ENCODE assay signal across 9 cellular contexts in the genomic region with DNA sequence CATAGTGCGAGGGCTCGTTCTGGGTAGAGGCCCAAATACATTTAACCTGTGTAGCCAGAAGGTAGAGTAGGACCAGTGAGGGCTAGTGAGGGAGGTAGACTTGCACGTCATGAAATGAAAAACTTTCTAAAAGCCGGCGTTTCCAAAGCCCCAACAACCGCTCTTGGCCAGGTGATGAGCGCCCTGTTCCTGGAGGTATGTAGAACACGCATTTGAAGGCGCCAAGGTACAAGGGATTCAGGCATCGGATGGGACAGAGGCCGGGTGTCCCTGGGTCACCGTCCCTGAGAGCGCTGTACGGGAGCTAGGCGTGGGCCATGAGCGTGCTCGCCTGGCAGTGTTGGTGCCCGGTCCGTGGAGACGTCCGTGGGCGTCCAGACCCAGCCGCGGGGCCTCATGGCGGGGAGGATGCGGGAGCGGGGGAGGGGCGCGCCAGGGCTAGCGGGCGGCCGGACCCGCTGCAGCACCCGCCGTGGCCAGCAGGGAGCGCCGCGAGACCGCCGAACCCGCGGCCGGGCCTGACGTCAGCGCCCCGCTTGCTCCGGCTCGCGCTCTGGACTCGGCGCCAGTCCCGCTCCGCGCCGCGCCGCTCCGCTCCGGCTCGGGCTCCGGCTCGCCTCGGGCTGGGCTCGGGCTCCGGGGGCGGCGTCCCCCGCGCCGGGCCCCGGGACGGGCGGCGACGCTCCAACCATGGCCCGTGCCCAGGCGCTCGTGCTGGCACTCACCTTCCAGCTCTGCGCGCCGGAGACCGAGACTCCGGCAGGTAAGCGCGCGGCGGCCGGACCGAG. TPM values are rescaled to one million over a fixed set of nuclear protein-coding genes. Genes with fewer than 3 reads are reported as not detected.
DNase-seq lines count a peak whose midpoint lies in the region; ATAC-seq, FAIRE-seq and TF ChIP-seq lines count a peak whose summit lies in the region.
"Had no signal": no experiment of that assay in that cellular context is flagged by ENCODE, and none has a peak within 500 bp of the region (broad histone marks: within the 10 kb centered on the region; RNA-seq: fewer than 3 reads in every experiment).

A gene (plus strand): TSS at position 568 of the 788 bp plus-strand sequence. CDS start 123 bp downstream, at position 691.

- peak within 1 kb of the TSS; percentile 84 to 91 (median 87) for H3K4me3 Mint-ChIP-seq in CD4-positive, CD25-positive, alpha-beta regulatory T cell

- H3K9me3 ChIP-seq in CD4-positive, CD25-positive, alpha-beta regulatory T cell (ENCODE audit: control insufficient read depth in 2 of 2, low read length in 2 of 2) = no peaks in the 10 kb centered on the region
- no peaks in the 10 kb centered on the region for H3K9me3 ChIP-seq in pancreas
- H3K9me3 ChIP-seq in thyroid gland = no peaks in the 10 kb centered on the region

- peaks cover 17% of the 10 kb centered on the region for H3K27me3 ChIP-seq in CD4-positive, CD25-positive, alpha-beta regulatory T cell (ENCODE audit: control insufficient read depth, insufficient read depth, low read length)
- H3K27me3 ChIP-seq in pancreas = no peaks in the 10 kb centered on the region
- H3K27me3 ChIP-seq in thyroid gland = no peaks in the 10 kb centered on the region

- H3K36me3 ChIP-seq in CD4-positive, CD25-positive, alpha-beta regulatory T cell (ENCODE audit: control insufficient read depth, insufficient read depth, low read length) = no peaks in the 10 kb centered on the region
- no peaks in the 10 kb centered on the region for H3K36me3 ChIP-seq in pancreas
- H3K36me3 ChIP-seq in thyroid gland = no peaks in the 10 kb centered on the region

- intact Hi-C loops in Right ventricle myocardium superior (cut with DNase I) (loop anchor here (5.0 to 10.0 kb wide), 3 partner anchors 619 to 1471 kb away; no protein-coding TSS in a partner anchor), pancreas (cut with DNase I) (loop anchor here in 1 of 3 donors (5.0 to 10.0 kb wide), 2 partner anchors 1139 to 1476 kb away; no protein-coding TSS in a partner anchor), thyroid gland (cut with DNase I) (loop anchor here (5.0 to 10.0 kb wide), 3 partner anchors 869 to 1469 kb away; no protein-coding TSS in a partner anchor)

- H3K4me1 ChIP-seq in CD4-positive, CD25-positive, alpha-beta regulatory T cell (ENCODE audit: control insufficient read depth, insufficient read depth, low read length, poor library complexity, severe bottlenecking) = peaks cover 27% of the 10 kb centered on the region
- H3K4me1 ChIP-seq in pancreas (no peaks in the 10 kb centered on the region), thyroid gland (peaks cover 11 to 16% of the 10 kb centered on the region in 2 donors)

- peaks cover 6 to 26% (median 17%) of the 10 kb centered on the region in 4 donors for H3K4me1 Mint-ChIP-seq in CD4-positive, CD25-positive, alpha-beta regulatory T cell

- H3K4me3 ChIP-seq in CD4-positive, CD25-positive, alpha-beta regulatory T cell (ENCODE audit: low read depth, low read length) = peak within 1 kb of the TSS; percentile 64
- H3K4me3 ChIP-seq in pancreas (peak within 1 kb of the TSS; percentile 43 to 72 (median 62)), thyroid gland (replicated peaks in 1 of 3) (peak within 1 kb of the TSS; percentile 21 to 69 (median 54))

- TF ChIP-seq POLR2A in thyroid gland (IDR thresholded peaks at IDR 0.05) = peak in 1 of 2 donors; percentile 58

- DNase-seq in CD4-positive, CD25-positive, alpha-beta regulatory T cell = peak; percentile 62 to 77 (median 63)
- DNase-seq in KG1 (lab: John Stamatoyannopoulos, UW) (peak; percentile 20), SKM-1 (lab: John Stamatoyannopoulos, UW; ENCODE audit: unreplicated experiment) (peak; percentile 68), Right ventricle myocardium superior (peak; percentile 89), pancreas (peak; percentile 72 to 98 (median 89)), thyroid gland (peak; percentile 77 to 79)
- DNase-seq in activated naive CD4-positive, alpha-beta T cell treated with anti-CD3 and anti-CD28 coated beads, Interleukin-2, amount 50 U/mL, for 72 hours (ENCODE audit: low spot score in 2 of 2) = peak; percentile 84 to 93

- peaks cover 49% of the 10 kb centered on the region for H3K27me3 Mint-ChIP-seq in CD4-positive, CD25-positive, alpha-beta regulatory T cell

- peak; percentile 82 to 83 for ATAC-seq in CD4-positive, CD25-positive, alpha-beta regulatory T cell (ENCODE audit: low read depth in 2 of 2)
- peak; percentile 60 for ATAC-seq in GM19467 (IDR thresholded peaks at IDR 0.05; ENCODE audit: unreplicated experiment)
- peak; percentile 89 to 91 for ATAC-seq in activated naive CD4-positive, alpha-beta T cell treated with anti-CD3 and anti-CD28 coated beads, Interleukin-2, amount 50 U/mL, for 72 hours
- peak; percentile 84 for ATAC-seq in Right ventricle myocardium superior (ENCODE audit: poor library complexity)
- peak; percentile 84 to 88 (median 86) for ATAC-seq in pancreas

- 3 to 5% methylated on average over 60 to 89 of the region's 89 CpGs for WGBS in pancreas, 2 donors
- WGBS in thyroid gland, 2 donors = 19 to 23% methylated on average over 16 to 23 of the region's 89 CpGs

- TF ChIP-seq CTCF in pancreas (IDR thresholded peaks at IDR 0.05) (peak; percentile 70 to 74 (median 74)), thyroid gland (IDR thresholded peaks at IDR 0.05) (peak in 5 of 6 experiments; percentile 27 to 99 (median 97))

- H3K9me3 Mint-ChIP-seq in CD4-positive, CD25-positive, alpha-beta regulatory T cell = peaks cover 0 to 3% (median 0%) of the 10 kb centered on the region in 7 donors
- H3K9me3 Mint-ChIP-seq in activated naive CD4-positive, alpha-beta T cell treated with anti-CD3 and anti-CD28 coated beads, Interleukin-2, amount 50 U/mL, for 72 hours = no peaks in the 10 kb centered on the region

- no peak within 1 kb of the TSS for H3K27ac ChIP-seq in CD4-positive, CD25-positive, alpha-beta regulatory T cell (ENCODE audit: insufficient read depth, low read length, poor library complexity, severe bottlenecking)
- H3K27ac ChIP-seq in pancreas (peak within 1 kb of the TSS; percentile 31 to 58 (median 46)), thyroid gland (peak within 1 kb of the TSS in 1 of 3 donors; percentile 37)

- no peaks in the 10 kb centered on the region for H3K36me3 Mint-ChIP-seq in CD4-positive, CD25-positive, alpha-beta regulatory T cell
- H3K36me3 Mint-ChIP-seq in activated naive CD4-positive, alpha-beta T cell treated with anti-CD3 and anti-CD28 coated beads, Interleukin-2, amount 50 U/mL, for 72 hours = peaks cover 9% of the 10 kb centered on the region in 2 donors

- FAIRE-seq in pancreas (lab: Jason Lieb, UNC) = no peak
- FAIRE-seq: TTC549 had no signal

- H3K27ac Mint-ChIP-seq in CD4-positive, CD25-positive, alpha-beta regulatory T cell = peak within 1 kb of the TSS; percentile 42 to 91 (median 83)
- H3K27ac Mint-ChIP-seq in activated naive CD4-positive, alpha-beta T cell treated with anti-CD3 and anti-CD28 coated beads, Interleukin-2, amount 50 U/mL, for 72 hours = peak within 1 kb of the TSS in 1 of 2 donors; percentile 81

RNA-seq across cellular contexts. Expression of the gene that starts here (rescaled TPM):
- total RNA-seq in CD4-positive, CD25-positive, alpha-beta regulatory T cell = not detected
- polyA plus RNA-seq in CD4-positive, CD25-positive, alpha-beta regulatory T cell = not detected
- 1 to 10 TPM in 1 of 2 donors, not detected in 1; 2.0 TPM for total RNA-seq in activated naive CD4-positive, alpha-beta T cell treated with anti-CD3 and anti-CD28 coated beads, Interleukin-2, amount 50 U/mL, for 72 hours
- total RNA-seq in Right ventricle myocardium superior (22.1 TPM), pancreas (10 to 100 TPM; 12.3 to 20.9 (median 15.7) TPM), thyroid gland (10 to 100 TPM; 12.4 to 30.0 (median 17.9) TPM)
- polyA plus RNA-seq in pancreas = 10 to 100 TPM; 13.7 to 16.6 TPM

Comparison
In these comparisons a context has a peak if more than half of its experiments do, and no peak if none do; other contexts are left out.
1. RNA of the gene that starts here (polyA plus RNA-seq): 13.7 to 16.6 TPM in pancreas; not detected in CD4-positive, CD25-positive, alpha-beta regulatory T cell; every median in the first group is over 10 times any median in the second.
2. Peak in DNase-seq, ATAC-seq and H3K4me3 ChIP-seq in CD4-positive, CD25-positive, alpha-beta regulatory T cell; RNA of the gene not detected or under 1 TPM.
3. DNase-seq: peak in every context shown above with its lines; median percentile 89 in Right ventricle myocardium superior; 89 in pancreas; 88 in activated naive CD4-positive, alpha-beta T cell treated with anti-CD3 and anti-CD28 coated beads, Interleukin-2, amount 50 U/mL, for 72 hours; 78 in thyroid gland; 68 in SKM-1; 63 in CD4-positive, CD25-positive, alpha-beta regulatory T cell; 20 in KG1.
4. Peak in every context shown above with its lines, with median percentiles within 50 percentile points of each other: ATAC-seq and H3K4me3 ChIP-seq.